ENCODE assay signal across 1 cellular context in the genomic region with DNA sequence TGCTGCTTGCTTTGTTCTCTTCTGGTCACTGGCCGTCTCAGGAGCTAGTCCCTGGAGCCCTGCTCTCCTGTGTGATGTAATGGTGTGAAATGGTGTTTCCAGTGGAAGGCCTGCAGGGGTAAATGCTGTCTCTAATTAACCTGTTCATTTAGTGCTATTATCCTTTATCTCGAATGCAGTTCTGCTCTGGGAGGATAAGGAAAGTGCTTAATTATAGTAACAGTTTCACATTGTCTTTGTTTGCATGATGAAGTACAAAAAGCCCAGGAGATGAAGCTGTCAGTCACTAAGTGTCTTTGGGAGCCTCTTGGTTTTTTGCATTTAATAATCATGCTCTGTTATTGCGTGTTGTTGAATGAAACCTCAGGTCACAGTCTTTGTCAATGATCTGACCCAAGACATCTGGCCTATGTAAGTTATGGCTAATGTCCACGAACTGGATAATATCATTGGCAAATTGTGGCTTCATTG.
TF ChIP-seq lines count a peak whose summit lies in the region.

No MANE protein-coding gene starts in this region.

TF ChIP-seq in K562, 482 proteins besides CTCF, POLR2A, EP300 and RAD21 (continued from another document):
- TF ChIP-seq HBP1 (CRISPR knock-in tag; IDR thresholded peaks at IDR 0.05): peak; percentile 35; the same call in 1 of the 2 replicates
- peak; percentile 53 for TF ChIP-seq MEIS2 (IDR thresholded peaks at IDR 0.05; ENCODE audit: partially characterized antibody)
- TF ChIP-seq HEY1 (CRISPR knock-in tag; IDR thresholded peaks at IDR 0.05; ENCODE audit: borderline replicate concordance): no peak
- TF ChIP-seq ATF4 (CRISPR knock-in tag; IDR thresholded peaks at IDR 0.05): peak; percentile 80
- TF ChIP-seq, protein P1, sequence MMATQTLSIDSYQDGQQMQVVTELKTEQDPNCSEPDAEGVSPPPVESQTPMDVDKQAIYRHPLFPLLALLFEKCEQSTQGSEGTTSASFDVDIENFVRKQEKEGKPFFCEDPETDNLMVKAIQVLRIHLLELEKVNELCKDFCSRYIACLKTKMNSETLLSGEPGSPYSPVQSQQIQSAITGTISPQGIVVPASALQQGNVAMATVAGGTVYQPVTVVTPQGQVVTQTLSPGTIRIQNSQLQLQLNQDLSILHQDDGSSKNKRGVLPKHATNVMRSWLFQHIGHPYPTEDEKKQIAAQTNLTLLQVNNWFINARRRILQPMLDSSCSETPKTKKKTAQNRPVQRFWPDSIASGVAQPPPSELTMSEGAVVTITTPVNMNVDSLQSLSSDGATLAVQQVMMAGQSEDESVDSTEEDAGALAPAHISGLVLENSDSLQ (IDR thresholded peaks at IDR 0.05): peak; percentile 76
- TF ChIP-seq SMARCA4 (IDR thresholded peaks at IDR 0.05): peak; percentile 18; the same call in 1 of the 2 replicates
- peak; percentile 25; the same call in 1 of the 2 replicates for TF ChIP-seq ATF7 (IDR thresholded peaks at IDR 0.05)
- no peak for TF ChIP-seq BRD9 (IDR thresholded peaks at IDR 0.05; ENCODE audit: low read depth, partially characterized antibody)
- no peak for TF ChIP-seq ZNF263 (CRISPR knock-in tag; IDR thresholded peaks at IDR 0.05; ENCODE audit: borderline replicate concordance)
- TF ChIP-seq TRIM24 (IDR thresholded peaks at IDR 0.05): peak in 1 of 2 experiments; percentile 35; a peak in 1 of 4 replicates
- no peak for TF ChIP-seq FOXP1 (CRISPR knock-in tag; IDR thresholded peaks at IDR 0.05)
- no peak for TF ChIP-seq GABPB1 (CRISPR knock-in tag; IDR thresholded peaks at IDR 0.05)
- no peak for TF ChIP-seq NUFIP1 (IDR thresholded peaks at IDR 0.05; ENCODE audit: partially characterized antibody)
- peak; percentile 93 for TF ChIP-seq SOX6 (IDR thresholded peaks at IDR 0.05)
- TF ChIP-seq TAL1 (IDR thresholded peaks at IDR 0.05): peak; percentile 31; the same call in 1 of the 2 replicates
- no peak for TF ChIP-seq RB1 (IDR thresholded peaks at IDR 0.05; ENCODE audit: low read depth)
- no peak for TF ChIP-seq ZNF134 (CRISPR knock-in tag; conservative IDR thresholded peaks at IDR 0.05)
- no peak for TF ChIP-seq CBX3 (IDR thresholded peaks at IDR 0.05; ENCODE audit: borderline replicate concordance in 1 of 2, low read length in 2 of 2)
- TF ChIP-seq ZNF518B (CRISPR knock-in tag; IDR thresholded peaks at IDR 0.05): no peak
- TF ChIP-seq MEF2D (tag; conservative IDR thresholded peaks at IDR 0.05; ENCODE audit: low read depth): peak; percentile 78
- peak; percentile 27; the same call in 1 of the 2 replicates for TF ChIP-seq ARID1B (IDR thresholded peaks at IDR 0.05)
- no peak for TF ChIP-seq SNIP1 (IDR thresholded peaks at IDR 0.05; ENCODE audit: low read depth)
- TF ChIP-seq ZEB2 (IDR thresholded peaks at IDR 0.05): peak; percentile 49; the same call in 1 of the 2 replicates
- no peak for TF ChIP-seq BRCA1 (IDR thresholded peaks at IDR 0.05)
- no peak for TF ChIP-seq BRCA1 (CRISPR knock-in tag; IDR thresholded peaks at IDR 0.05)
- no peak for TF ChIP-seq CEBPG (CRISPR knock-in tag; IDR thresholded peaks at IDR 0.05)
- peak; percentile 32 to 77; a peak in 3 of 4 replicates for TF ChIP-seq CEBPG (tag; conservative IDR thresholded peaks at IDR 0.05 in 1 of 2, IDR thresholded peaks at IDR 0.05 in 1 of 2)
- no peak for TF ChIP-seq E2F5 (CRISPR knock-in tag; IDR thresholded peaks at IDR 0.05)
